ENCODE assay signal across 25 cellular contexts in the genomic region with DNA sequence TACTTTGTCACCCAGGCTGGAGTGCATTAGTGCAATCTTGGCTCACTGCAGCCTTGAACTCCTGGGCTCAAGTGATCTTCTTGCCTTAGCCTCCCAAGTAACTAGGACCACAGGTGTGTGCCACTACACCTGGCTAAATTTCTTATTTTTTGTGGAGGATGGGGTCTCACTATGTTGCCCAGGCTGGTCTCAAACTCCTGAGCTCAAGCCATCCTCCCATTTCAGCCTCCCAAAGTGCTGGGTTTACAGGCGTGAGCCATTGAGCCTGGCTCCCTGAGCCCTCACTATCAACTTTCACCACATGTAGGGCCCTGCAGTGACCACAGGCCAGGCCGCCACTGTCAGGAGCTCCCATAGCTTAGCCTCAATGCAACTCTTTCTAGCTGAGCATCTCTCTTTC.
"Had no signal": no experiment of that assay in that cellular context is flagged by ENCODE, and none has a peak within 500 bp of the region (broad histone marks: within the 10 kb centered on the region; RNA-seq: fewer than 3 reads in every experiment).

No MANE protein-coding gene starts in this region.

- H3K4me3 ChIP-seq: coronary artery, dorsolateral prefrontal cortex, esophagus muscularis mucosa, gastroesophageal sphincter, heart left ventricle, hepatocyte, left lung, lower lobe of right lung, mucosa of descending colon had no signal

- DNase-seq: dermis blood vessel endothelial cell; effector CD4-positive, alpha-beta T cell; effector memory CD4-positive, alpha-beta T cell; foreskin keratinocyte; heart left ventricle; hypothalamus; immature natural killer cell; islet precursor cell; kidney glomerular epithelial cell; left cardiac atrium; left ventricle myocardium superior; lower lobe of right lung; mesenchymal stem cell; mucosa of descending colon; naive B cell had no signal

- H3K27me3 ChIP-seq: dorsolateral prefrontal cortex, esophagus muscularis mucosa, foreskin keratinocyte, gastroesophageal sphincter, heart left ventricle, hepatocyte, left lung had no signal

- H3K79me2 ChIP-seq: hepatocyte had no signal

- FAIRE-seq: colon, endothelial cell of umbilical vein, frontal cortex, kidney had no signal

- H3K4me1 ChIP-seq: esophagus muscularis mucosa, gastroesophageal sphincter, heart left ventricle, left lung, lower lobe of right lung had no signal

- H3K27ac ChIP-seq: coronary artery, dorsolateral prefrontal cortex, esophagus muscularis mucosa, foreskin keratinocyte, gastroesophageal sphincter, heart left ventricle, hepatocyte, left lung, lower lobe of right lung had no signal

- H3K4me2 ChIP-seq: hepatocyte had no signal

- H2AFZ ChIP-seq: hepatocyte had no signal

- ATAC-seq: foreskin keratinocyte, gastroesophageal sphincter, heart left ventricle, left cardiac atrium, left lung, left ventricle myocardium superior, lower lobe of right lung, mucosa of descending colon had no signal

- H3K36me3 ChIP-seq: esophagus muscularis mucosa, gastroesophageal sphincter, heart left ventricle, left lung, lower lobe of right lung had no signal
